ENCODE assay signal across 9 cellular contexts in genomic region chr13:87314822-87315221, GRCh38.
"Had no signal": no experiment of that assay in that cellular context is flagged by ENCODE, and none has a peak within 500 bp of the region (broad histone marks: within the 10 kb centered on the region; RNA-seq: fewer than 3 reads in every experiment).

No MANE protein-coding gene starts in this region.

- FAIRE-seq: H1 had no signal

- H3K4me2 ChIP-seq: GM23338 had no signal

- H2AFZ ChIP-seq: GM23248, GM23338 had no signal

- H3K36me3 ChIP-seq: HAP-1 had no signal

- H3K9me3 ChIP-seq: HAP-1 had no signal

- ATAC-seq: GM23338, HCT116 had no signal

- H3K4me1 ChIP-seq: HAP-1 had no signal

- H3K27ac ChIP-seq: GM23248 had no signal

- H3K4me3 ChIP-seq: GM23248, GM23338, HAP-1 had no signal

- DNase-seq: GM23248, GOT3, H9, HCEC 1CT, HFFc6 had no signal

- H3K9ac ChIP-seq: GM23248 had no signal
